31 cellular contexts compared by ENCODE assay signal in genomic region chr1:6937048-6937447, GRCh38.
"Had no signal": no experiment of that assay in that cellular context is flagged by ENCODE, and none has a peak within 500 bp of the region (broad histone marks: within the 10 kb centered on the region; RNA-seq: fewer than 3 reads in every experiment).

No MANE protein-coding gene starts in this region.

- H3K9me3 ChIP-seq: left lung, lower lobe of right lung, mucosa of descending colon, pancreas, prostate gland, sigmoid colon, spleen, suprapubic skin, thoracic aorta, tibial artery, upper lobe of right lung, uterus had no signal

- H3K27me3 ChIP-seq: uterus had no signal

- ATAC-seq: left colon; left lung; lower lobe of right lung; mucosa of descending colon; naive thymus-derived CD4-positive, alpha-beta T cell; natural killer cell treated with Interleukin-12 subunit alpha and Interleukin-12 subunit beta and Interleukin-15 and Interleukin-18, amount 100 ng/mL, for 72 hours; pancreas; right cardiac atrium; stimulated activated effector memory CD8-positive, alpha-beta T cell treated with anti-CD3 and anti-CD28 coated beads, Interleukin-12 subunit alpha, Interleukin-12 subunit beta, amount 100 ng/mL, for 72 hours; upper lobe of right lung had no signal

- H3K4me3 ChIP-seq: left lung, lower lobe of right lung, mucosa of descending colon, pancreas, prostate gland, sigmoid colon, spleen, suprapubic skin, thoracic aorta, tibial artery, upper lobe of right lung, uterus had no signal

- H3K36me3 ChIP-seq: left lung, lower lobe of right lung, pancreas, prostate gland, sigmoid colon, spleen, suprapubic skin, thoracic aorta, tibial artery, upper lobe of right lung, uterus had no signal

- H3K4me1 ChIP-seq: left lung, pancreas, prostate gland, sigmoid colon, suprapubic skin, upper lobe of right lung had no signal

- DNase-seq: hypothalamus; immature natural killer cell; kidney; left colon; left lung; lower lobe of right lung; mammary epithelial cell; mesendoderm; midbrain; mucosa of descending colon; naive thymus-derived CD4-positive, alpha-beta T cell; nucleus accumbens; pancreas; posterior cingulate gyrus; retina; right cardiac atrium; sigmoid colon; small intestine; spleen; stimulated activated CD4-positive, alpha-beta T cell treated with anti-CD3 and anti-CD28 coated beads, Interleukin-4, amount 100 ng/mL, for 24 hours; stimulated activated naive CD4-positive, alpha-beta T cell; tibial artery; trophoblast cell; upper lobe of right lung; uterus had no signal

- FAIRE-seq: islet of Langerhans, kidney, pancreas, small intestine had no signal

- H3K27ac ChIP-seq: left lung, lower lobe of right lung, pancreas, prostate gland, sigmoid colon, spleen, suprapubic skin, thoracic aorta, tibial artery, upper lobe of right lung, uterus had no signal
